14 cellular contexts compared by ENCODE assay signal in the genomic region with DNA sequence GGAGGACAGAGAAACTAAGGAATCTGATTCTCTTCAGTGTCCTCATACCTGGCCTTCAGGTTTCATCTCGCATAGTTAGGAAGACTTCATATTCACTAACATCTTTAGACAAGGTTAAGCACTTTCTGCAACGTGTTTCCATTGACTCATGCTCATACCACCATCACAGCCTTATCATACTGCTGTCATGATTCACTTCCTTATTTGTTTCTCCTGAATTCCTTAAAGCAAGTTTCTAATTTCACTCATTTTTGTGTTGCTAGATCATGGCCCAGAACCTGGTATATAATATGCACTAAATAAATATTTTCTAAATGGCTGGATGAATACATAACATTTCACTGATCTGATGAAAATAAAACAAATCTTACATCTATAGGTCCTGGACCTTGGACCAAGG.
DNase-seq lines count a peak whose midpoint lies in the region; ATAC-seq, FAIRE-seq and TF ChIP-seq lines count a peak whose summit lies in the region.
"Had no signal": no experiment of that assay in that cellular context is flagged by ENCODE, and none has a peak within 500 bp of the region (broad histone marks: within the 10 kb centered on the region; RNA-seq: fewer than 3 reads in every experiment).

No MANE protein-coding gene starts in this region.

- H2AK5ac ChIP-seq in IMR-90 (ENCODE audit: low read depth, low read length), result no peak overlapping the region

- POLR2A ChIA-PET in IMR-90 (lab: Charles Lee; ENCODE audit: unreplicated experiment), result no interaction called here

- CTCF ChIA-PET in IMR-90 (lab: Yijun Ruan, JAX), result no interaction called here

- FAIRE-seq in bronchial epithelial cell (lab: Jason Lieb, UNC) (no peak), keratinocyte (lab: Jason Lieb, UNC) (peak; percentile 94)

- H4K5ac ChIP-seq in IMR-90 (ENCODE audit: low read depth, low read length), result peak overlapping the region; percentile 96; the same call in 1 of the 2 replicates

- TF ChIP-seq EP300 in sigmoid colon (IDR thresholded peaks at IDR 0.05), result no peak

- H3K27me3 ChIP-seq in IMR-90 (ENCODE audit: control insufficient read depth, insufficient read depth, low read length) (no peaks in the 10 kb centered on the region), bronchial epithelial cell (ENCODE audit: control insufficient read depth, insufficient read depth, low read length) (no peaks in the 10 kb centered on the region), keratinocyte (ENCODE audit: control insufficient read depth, extremely low read depth, insufficient read depth, low read length) (no peaks in the 10 kb centered on the region), thyroid gland (no peaks in the 10 kb centered on the region), sigmoid colon (no peaks in the 10 kb centered on the region)
- H3K27me3 ChIP-seq: esophagus muscularis mucosa had no signal

- H3K27ac ChIP-seq in IMR-90 (ENCODE audit: insufficient read depth, low read length) (peak overlapping the region; percentile 99), keratinocyte (ENCODE audit: control insufficient read depth, insufficient read depth, low read length) (peak overlapping the region; percentile 22), thyroid gland (no peak overlapping the region), sigmoid colon (no peak overlapping the region)
- H3K27ac ChIP-seq: C4-2B, esophagus muscularis mucosa had no signal

- ATAC-seq in IMR-90 (ENCODE audit: low read depth) (peak; percentile 84), GM19035 (IDR thresholded peaks at IDR 0.05; ENCODE audit: unreplicated experiment) (no peak)
- ATAC-seq: WTC11 had no signal

- in situ Hi-C loops in IMR-90 (cut with MboI; ENCODE audit: low sequenced_read_pairs), result no loop called here

- DNase-seq in AG08396 (ENCODE audit: low spot score), result peak; percentile 45
- DNase-seq in IMR-90, result peak; percentile 93
- peak; percentile 92 for DNase-seq in bronchial epithelial cell (ENCODE audit: low read depth)
- peak; percentile 40 for DNase-seq in keratinocyte (ENCODE audit: low read depth, low spot score)
- no peak for DNase-seq in thyroid gland
- DNase-seq in T-helper 9 cell, result no peak
- no peak for DNase-seq in sigmoid colon
- DNase-seq: activated T-cell treated with anti-CD3 and anti-CD28 coated beads, Interleukin-2, amount 50 U/mL, for 48 hours; NCI-H1105; NCI-H524 treated with DMSO at 0.1 percent for 48 hours had no signal

- H3K4me2 ChIP-seq in IMR-90 (ENCODE audit: low read depth, low read length) (no peak overlapping the region; the same call in 1 of the 2 replicates), keratinocyte (ENCODE audit: control insufficient read depth, extremely low read depth, insufficient read depth, low read depth, low read length) (peak overlapping the region; percentile 34)

- no peak overlapping the region for H3K9ac ChIP-seq in IMR-90 (ENCODE audit: low read depth, low read length)
- H3K9ac ChIP-seq in keratinocyte (ENCODE audit: control insufficient read depth, extremely low read depth, insufficient read depth, low read length), result no peak overlapping the region

- H4K20me1 ChIP-seq in IMR-90 (ENCODE audit: insufficient read depth, low read length), result no peaks in the 10 kb centered on the region
- H4K20me1 ChIP-seq in keratinocyte (ENCODE audit: control insufficient read depth, extremely low read depth, insufficient read depth, low read length), result no peaks in the 10 kb centered on the region

- intact Hi-C loops in IMR-90 (cut with micrococcal nuclease), result loop anchor here (5.0 kb wide), 2 partner anchors 115 to 465 kb away; no protein-coding TSS in a partner anchor
- intact Hi-C loops in thyroid gland (cut with DNase I), result no loop called here
- intact Hi-C loops in sigmoid colon (cut with DNase I), result no loop called here

- peaks cover 4% of the 10 kb centered on the region; the same call in 1 of the 2 replicates for H3K9me1 ChIP-seq in IMR-90 (ENCODE audit: insufficient read depth, low read length)
- H3K9me1 ChIP-seq in keratinocyte (ENCODE audit: control insufficient read depth, extremely low read depth, insufficient read depth, low read length), result no peaks in the 10 kb centered on the region

- H3K4me3 ChIP-seq in IMR-90 (ENCODE audit: insufficient read depth, low read depth, low read length), result no peak overlapping the region
- H3K4me3 ChIP-seq in bronchial epithelial cell (ENCODE audit: low read depth, low read length), result no peak overlapping the region
- no peak overlapping the region for H3K4me3 ChIP-seq in keratinocyte (ENCODE audit: control insufficient read depth in 2 of 3, extremely low read depth in 1 of 3, insufficient read depth in 2 of 3, low read depth in 1 of 3, low read length in 3 of 3)
- no peak overlapping the region for H3K4me3 ChIP-seq in thyroid gland (replicated peaks in 1 of 3)
- H3K4me3 ChIP-seq in sigmoid colon, result no peak overlapping the region
- H3K4me3 ChIP-seq: esophagus muscularis mucosa had no signal

- H2BK120ac ChIP-seq in IMR-90 (ENCODE audit: low read depth, low read length), result peak overlapping the region; percentile 98

- no peaks in the 10 kb centered on the region for H3K79me2 ChIP-seq in keratinocyte (ENCODE audit: control insufficient read depth, insufficient read depth, low read length)

- peak overlapping the region; percentile 100 for H4K91ac ChIP-seq in IMR-90 (ENCODE audit: insufficient read depth, low read depth, low read length)

- H2AK9ac ChIP-seq in IMR-90 (replicated peaks; ENCODE audit: low read depth, low read length, poor library complexity), result no peak overlapping the region

- peak overlapping the region; percentile 99 for H2BK5ac ChIP-seq in IMR-90 (ENCODE audit: low read depth, low read length, poor library complexity, severe bottlenecking)

- H3K23ac ChIP-seq in IMR-90 (ENCODE audit: low read depth, low read length), result peak overlapping the region; percentile 97

- TF ChIP-seq RAD21 in IMR-90 (IDR thresholded peaks at IDR 0.05; ENCODE audit: low read length), result no peak

- H4K8ac ChIP-seq in IMR-90 (ENCODE audit: low read depth in 2 of 2, low read length in 2 of 2), result peak overlapping the region; percentile 80 to 95

- H3K36me3 ChIP-seq in IMR-90 (ENCODE audit: control insufficient read depth, insufficient read depth, low read length) (no peaks in the 10 kb centered on the region), bronchial epithelial cell (ENCODE audit: control insufficient read depth, insufficient read depth, low read length) (no peaks in the 10 kb centered on the region), keratinocyte (ENCODE audit: control insufficient read depth in 2 of 2, extremely low read depth in 1 of 2, insufficient read depth in 2 of 2, low read length in 2 of 2) (no peaks in the 10 kb centered on the region), thyroid gland (no peaks in the 10 kb centered on the region), sigmoid colon (no peaks in the 10 kb centered on the region)
- H3K36me3 ChIP-seq: esophagus muscularis mucosa had no signal

- H2BK15ac ChIP-seq in IMR-90 (ENCODE audit: low read depth, low read length), result peak overlapping the region; percentile 86; the same call in 1 of the 3 replicates

- H2AFZ ChIP-seq in IMR-90 (replicated peaks; ENCODE audit: low read length, poor library complexity) (no peak overlapping the region), keratinocyte (ENCODE audit: control insufficient read depth, low read length) (peak overlapping the region; percentile 51)

- H3K18ac ChIP-seq in IMR-90 (ENCODE audit: low read depth, low read length), result peak overlapping the region; percentile 99

- H3K4me1 ChIP-seq in IMR-90 (ENCODE audit: control insufficient read depth, insufficient read depth, low read length) (peaks cover 14% of the 10 kb centered on the region), keratinocyte (ENCODE audit: control insufficient read depth, extremely low read depth, insufficient read depth, low read length) (peaks cover 18% of the 10 kb centered on the region), thyroid gland (no peaks in the 10 kb centered on the region), sigmoid colon (no peaks in the 10 kb centered on the region)
- H3K4me1 ChIP-seq: esophagus muscularis mucosa had no signal

- 0% methylated on average over 2 of the region's 2 CpGs; no CpG with 5 or more reads in 1 of the 2 experiments for WGBS in IMR-90 (ENCODE audit: extremely low coverage in 2 of 2, insufficient read length in 1 of 2), 2 experiments
- 80 to 87% methylated on average over 2 of the region's 2 CpGs for WGBS in thyroid gland, 2 donors
- 78 to 82% methylated on average over 2 of the region's 2 CpGs for WGBS in sigmoid colon, 2 donors

- H3K56ac ChIP-seq in IMR-90 (ENCODE audit: extremely low read depth, insufficient read depth, low read length), result peak overlapping the region; percentile 88

- H2BK20ac ChIP-seq in IMR-90 (ENCODE audit: low read depth, low read length), result peak overlapping the region; percentile 100

- H3K79me1 ChIP-seq in IMR-90 (ENCODE audit: low read depth in 1 of 2, low read length in 2 of 2), result no peaks in the 10 kb centered on the region

- H3K14ac ChIP-seq in IMR-90 (replicated peaks; ENCODE audit: low read depth, low read length), result peak overlapping the region; percentile 85

- dilution Hi-C loops in IMR-90 (cut with HindIII; ENCODE audit: low sequenced_read_pairs, unreplicated experiment) (no loop called here), keratinocyte (cut with MboI; ENCODE audit: extremely low pct_ligation_motif_present, low sequenced_read_pairs) (no loop called here)

- no peak for TF ChIP-seq CTCF in IMR-90 (conservative IDR thresholded peaks at IDR 0.05; ENCODE audit: low read depth, low read length)
- no peak for TF ChIP-seq CTCF in bronchial epithelial cell (IDR thresholded peaks at IDR 0.05; ENCODE audit: insufficient read depth, low read length, severe bottlenecking)
- no peak for TF ChIP-seq CTCF in keratinocyte (optimal IDR thresholded peaks at IDR 0.05 in 1 of 3, IDR thresholded peaks at IDR 0.05 in 1 of 3, conservative IDR thresholded peaks at IDR 0.05 in 1 of 3; ENCODE audit: extremely low read depth in 1 of 3, insufficient read depth in 2 of 3, low read length in 3 of 3)
- TF ChIP-seq CTCF in thyroid gland (IDR thresholded peaks at IDR 0.05), result no peak
- TF ChIP-seq CTCF in sigmoid colon (IDR thresholded peaks at IDR 0.05), result no peak

- H3K4ac ChIP-seq in IMR-90 (ENCODE audit: low read depth, low read length), result peak overlapping the region; percentile 99; the same call in 1 of the 2 replicates

- no TSS peak for BruUV-seq in IMR-90 (replicated peaks; lab: Mats Ljungman, UMichigan)

- peaks cover 3% of the 10 kb centered on the region; the same call in 1 of the 2 replicates for H3K9me3 ChIP-seq in IMR-90 (ENCODE audit: control insufficient read depth, insufficient read depth, low read length)
- no peaks in the 10 kb centered on the region for H3K9me3 ChIP-seq in keratinocyte (ENCODE audit: control insufficient read depth, low read depth, low read length)
- H3K9me3 ChIP-seq in thyroid gland, result no peaks in the 10 kb centered on the region
- H3K9me3 ChIP-seq in sigmoid colon, result peaks cover 0 to 8% (median 0%) of the 10 kb centered on the region in 4 donors

- TF ChIP-seq POLR2A in IMR-90 (IDR thresholded peaks at IDR 0.05; ENCODE audit: low read depth, low read length) (no peak), thyroid gland (IDR thresholded peaks at IDR 0.05) (no peak), sigmoid colon (IDR thresholded peaks at IDR 0.05) (no peak)

TF ChIP-seq in IMR-90, 13 proteins besides CTCF, POLR2A, EP300 and RAD21 (continues in another document):
- 0 out of 2 replicates have a peak, but pooled peaks have one; percentile 28 for TF ChIP-seq NFE2L2 (IDR thresholded peaks at IDR 0.05; ENCODE audit: low read depth, low read length)
- peak; percentile 36; the same call in 1 of the 2 replicates for TF ChIP-seq MAFK (IDR thresholded peaks at IDR 0.05; ENCODE audit: low read depth, low read length)

Comparison
In these comparisons a context has a peak if more than half of its experiments do, and no peak if none do; other contexts are left out.
1. DNase-seq: peak in AG08396 (single experiment), IMR-90 (single experiment), bronchial epithelial cell (single experiment) and keratinocyte (single experiment); none in thyroid gland (0 of 2), T-helper 9 cell (single experiment) and sigmoid colon (single experiment).
2. H3K27ac ChIP-seq: peak in IMR-90 (single experiment) and keratinocyte (single experiment); none in thyroid gland (0 of 3) and sigmoid colon (0 of 4).